ENCODE assay signal across 1 cellular context in genomic region chr17:64385187-64386083, GRCh38.
TF ChIP-seq lines count a peak whose summit lies in the region.

No MANE protein-coding gene starts in this region.

TF ChIP-seq in GM23338, 12 proteins besides CTCF, POLR2A, EP300 and RAD21 (continued from another document):
- TF ChIP-seq ZNF462 (CRISPR knock-in tag; IDR thresholded peaks at IDR 0.05) (no peak), CREB1 (CRISPR knock-in tag; IDR thresholded peaks at IDR 0.05; ENCODE audit: low read depth) (no peak), NANOG (IDR thresholded peaks at IDR 0.05; ENCODE audit: borderline replicate concordance) (no peak), JUNB (IDR thresholded peaks at IDR 0.05; ENCODE audit: unreplicated experiment) (no peak)
